In genomic region chr1:236100799-236101198, GRCh38 we compare ENCODE assay signal across 34 cellular contexts.
"Had no signal": no experiment of that assay in that cellular context is flagged by ENCODE, and none has a peak within 500 bp of the region (broad histone marks: within the 10 kb centered on the region; RNA-seq: fewer than 3 reads in every experiment).

No MANE protein-coding gene starts in this region.

- DNase-seq: Karpas-422, Kasumi-1, MG63, MM.1S, MV-4-11, NCI-H1048, NCI-H1092, NCI-H1092 treated with DMSO at 0.1 percent for 48 hours, NCI-H1105, NCI-H1105 treated with DMSO at 0.1 percent for 48 hours, NCI-H1417, NCI-H1417 treated with DMSO at 0.1 percent for 48 hours, NCI-H1436, NCI-H1436 treated with DMSO at 0.1 percent for 48 hours, NCI-H146, NCI-H1694, NCI-H1694 treated with DMSO at 0.1 percent for 48 hours, NCI-H187, NCI-H187 treated with DMSO at 0.1 percent for 48 hours, NCI-H1930, NCI-H2029, NCI-H2029 treated with DMSO at 0.1 percent for 48 hours, NCI-H2081, NCI-H2081 treated with DMSO at 0.1 percent for 48 hours, NCI-H2107, NCI-H2171, NCI-H2171 treated with DMSO at 0.1 percent for 48 hours, NCI-H2227 treated with DMSO at 0.1 percent for 48 hours, NCI-H226, NCI-H345, NCI-H446, NCI-H446 treated with DMSO at 0.1 percent for 48 hours, NCI-H510A, NCI-H510A treated with DMSO at 0.1 percent for 48 hours had no signal

- H3K36me3 ChIP-seq: MG63 had no signal

- H3K4me3 ChIP-seq: MG63 had no signal

- H3K27me3 ChIP-seq: MG63 had no signal
